ENCODE assay signal across 8 cellular contexts in the genomic region with DNA sequence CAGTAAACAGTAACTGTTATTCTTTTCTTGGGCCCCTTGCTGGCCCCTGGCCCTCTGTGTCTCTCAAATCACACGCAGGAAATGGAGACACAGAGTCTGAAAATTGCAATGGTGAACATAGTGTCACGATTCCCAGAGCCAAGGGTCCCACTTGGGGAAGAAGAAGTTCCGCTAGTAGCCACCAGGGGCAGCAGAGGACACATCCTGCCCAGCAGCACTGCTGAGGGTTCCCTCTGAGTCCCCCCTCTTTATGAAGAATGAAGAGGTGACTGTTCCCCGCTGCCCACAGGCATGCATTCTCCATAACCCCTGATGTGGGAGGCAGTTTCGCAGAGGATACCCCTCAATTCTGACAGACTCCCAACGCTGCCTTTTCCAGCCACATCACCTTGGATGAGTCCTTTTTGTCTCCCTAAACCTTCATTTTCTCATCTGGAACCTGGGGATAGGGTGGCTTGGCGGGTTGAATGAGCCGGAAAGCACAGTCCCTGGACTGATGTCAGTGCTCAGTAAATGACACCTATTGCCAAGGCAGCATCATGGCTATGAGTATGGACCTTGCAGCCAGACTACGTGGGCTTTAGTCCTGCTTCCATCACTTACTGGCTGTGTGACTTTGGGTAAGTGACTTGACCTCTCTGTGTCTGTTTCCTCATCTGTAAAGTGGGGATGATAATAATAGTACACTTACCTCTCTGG.
A peak's percentile ranks its signal among the peaks of the same experiment; 100 is the strongest.
DNase-seq lines count a peak whose midpoint lies in the region; ATAC-seq and TF ChIP-seq lines count a peak whose summit lies in the region.

No MANE protein-coding gene starts in this region.

- H3K4me3 ChIP-seq in MM.1S (ENCODE audit: low read length) (no peak overlapping the region), neural cell (ENCODE audit: low read length) (no peak overlapping the region), uterus (no peak overlapping the region)

- H3K36me3 ChIP-seq in MM.1S (replicated peaks; ENCODE audit: insufficient read depth, low read length) (no peaks in the 10 kb centered on the region), neural cell (ENCODE audit: insufficient read depth, low read length) (no peaks in the 10 kb centered on the region), uterus (no peaks in the 10 kb centered on the region)

- H3K4me2 ChIP-seq in MM.1S (ENCODE audit: low read depth, low read length) (no peak overlapping the region), neural cell (ENCODE audit: low read length) (no peak overlapping the region)

- H4K20me1 ChIP-seq in MM.1S (ENCODE audit: insufficient read depth, low read length) (no peaks in the 10 kb centered on the region), neural cell (ENCODE audit: insufficient read depth) (no peaks in the 10 kb centered on the region)

- TF ChIP-seq EP300 in neural cell (conservative IDR thresholded peaks at IDR 0.05; ENCODE audit: poor library complexity, severe bottlenecking): no peak

- intact Hi-C loops in uterus (cut with DNase I; ENCODE audit: low total_unique reads): no loop called here

- no peaks in the 10 kb centered on the region for H3K4me1 ChIP-seq in MM.1S (ENCODE audit: low read length)
- no peaks in the 10 kb centered on the region for H3K4me1 ChIP-seq in uterus

- no peaks in the 10 kb centered on the region for H3F3A ChIP-seq in MM.1S (ENCODE audit: insufficient read depth, low read length)
- H3F3A ChIP-seq in neural cell (ENCODE audit: insufficient read depth, low read length, poor library complexity, severe bottlenecking): no peaks in the 10 kb centered on the region

- TF ChIP-seq CTCF in MM.1S (IDR thresholded peaks at IDR 0.05; ENCODE audit: low read length): peak; percentile 88
- peak; percentile 71 for TF ChIP-seq CTCF in neural cell (IDR thresholded peaks at IDR 0.05; ENCODE audit: poor library complexity, severe bottlenecking)
- TF ChIP-seq CTCF in uterus (IDR thresholded peaks at IDR 0.05): peak; percentile 60 to 80 (median 72)

- ATAC-seq in GM21737 (IDR thresholded peaks at IDR 0.05; ENCODE audit: unreplicated experiment): no peak

- no peaks in the 10 kb centered on the region for H3K27me3 ChIP-seq in MM.1S (replicated peaks; ENCODE audit: insufficient read depth, low read length)
- H3K27me3 ChIP-seq in neural cell (ENCODE audit: insufficient read depth, low read depth, low read length): no peaks in the 10 kb centered on the region
- H3K27me3 ChIP-seq in uterus: no peaks in the 10 kb centered on the region

- TF ChIP-seq POLR2A in erythroblast (IDR thresholded peaks at IDR 0.05; ENCODE audit: low read length) (no peak), uterus (IDR thresholded peaks at IDR 0.05) (no peak)

- H3K9me3 ChIP-seq in MM.1S (replicated peaks; ENCODE audit: insufficient read depth, low read length) (no peaks in the 10 kb centered on the region), neural cell (ENCODE audit: low read length) (no peaks in the 10 kb centered on the region), uterus (no peaks in the 10 kb centered on the region)

- no peak overlapping the region for H2AFZ ChIP-seq in MM.1S (ENCODE audit: low read length)
- H2AFZ ChIP-seq in neural cell (ENCODE audit: low read depth, low read length): no peak overlapping the region

- no peak overlapping the region for H3K27ac ChIP-seq in MM.1S (ENCODE audit: low read length)
- H3K27ac ChIP-seq in neural cell (ENCODE audit: low read length): no peak overlapping the region
- no peak overlapping the region for H3K27ac ChIP-seq in uterus

- DNase-seq in NCI-H345 (lab: John Stamatoyannopoulos, UW) (peak; percentile 38), NCI-H345 treated with DMSO at 0.1 percent for 48 hours (lab: John Stamatoyannopoulos, UW; ENCODE audit: unreplicated experiment) (no peak), MM.1S (peak; percentile 46), erythroblast (lab: John Stamatoyannopoulos, UW) (peak; percentile 38 to 62), uterus (peak; percentile 46 to 49)
- DNase-seq in activated CD4-positive, alpha-beta T cell treated with anti-CD3 and anti-CD28 coated beads, Interleukin-2, amount 50 U/mL, for 1 hour: peak; percentile 22

- H3K9me2 ChIP-seq in MM.1S (replicated peaks; ENCODE audit: insufficient read depth, low read length): no peaks in the 10 kb centered on the region
- no peaks in the 10 kb centered on the region for H3K9me2 ChIP-seq in neural cell (ENCODE audit: insufficient read depth, low read length)

- peak; percentile 56 for TF ChIP-seq RAD21 in neural cell (conservative IDR thresholded peaks at IDR 0.05)

- no peaks in the 10 kb centered on the region for H3K79me2 ChIP-seq in MM.1S (ENCODE audit: low read length)
- H3K79me2 ChIP-seq in neural cell (replicated peaks; ENCODE audit: insufficient read depth, low read length): no peaks in the 10 kb centered on the region

- H3K9ac ChIP-seq in MM.1S (ENCODE audit: low read length) (no peak overlapping the region), neural cell (ENCODE audit: low read length) (no peak overlapping the region)

TF ChIP-seq in neural cell, 6 proteins besides CTCF, POLR2A, EP300 and RAD21:
- TF ChIP-seq SMC3 (conservative IDR thresholded peaks at IDR 0.05; ENCODE audit: poor library complexity) (peak; percentile 44), MXI1 (conservative IDR thresholded peaks at IDR 0.05; ENCODE audit: poor library complexity, severe bottlenecking) (no peak), TAF1 (IDR thresholded peaks at IDR 0.05; ENCODE audit: low read depth) (no peak), POLR2AphosphoS5 (IDR thresholded peaks at IDR 0.05) (no peak), EZH2 (IDR thresholded peaks at IDR 0.05; ENCODE audit: borderline replicate concordance, insufficient read depth, low read length, poor library complexity, severe bottlenecking) (no peak)
- TF ChIP-seq, protein P1, sequence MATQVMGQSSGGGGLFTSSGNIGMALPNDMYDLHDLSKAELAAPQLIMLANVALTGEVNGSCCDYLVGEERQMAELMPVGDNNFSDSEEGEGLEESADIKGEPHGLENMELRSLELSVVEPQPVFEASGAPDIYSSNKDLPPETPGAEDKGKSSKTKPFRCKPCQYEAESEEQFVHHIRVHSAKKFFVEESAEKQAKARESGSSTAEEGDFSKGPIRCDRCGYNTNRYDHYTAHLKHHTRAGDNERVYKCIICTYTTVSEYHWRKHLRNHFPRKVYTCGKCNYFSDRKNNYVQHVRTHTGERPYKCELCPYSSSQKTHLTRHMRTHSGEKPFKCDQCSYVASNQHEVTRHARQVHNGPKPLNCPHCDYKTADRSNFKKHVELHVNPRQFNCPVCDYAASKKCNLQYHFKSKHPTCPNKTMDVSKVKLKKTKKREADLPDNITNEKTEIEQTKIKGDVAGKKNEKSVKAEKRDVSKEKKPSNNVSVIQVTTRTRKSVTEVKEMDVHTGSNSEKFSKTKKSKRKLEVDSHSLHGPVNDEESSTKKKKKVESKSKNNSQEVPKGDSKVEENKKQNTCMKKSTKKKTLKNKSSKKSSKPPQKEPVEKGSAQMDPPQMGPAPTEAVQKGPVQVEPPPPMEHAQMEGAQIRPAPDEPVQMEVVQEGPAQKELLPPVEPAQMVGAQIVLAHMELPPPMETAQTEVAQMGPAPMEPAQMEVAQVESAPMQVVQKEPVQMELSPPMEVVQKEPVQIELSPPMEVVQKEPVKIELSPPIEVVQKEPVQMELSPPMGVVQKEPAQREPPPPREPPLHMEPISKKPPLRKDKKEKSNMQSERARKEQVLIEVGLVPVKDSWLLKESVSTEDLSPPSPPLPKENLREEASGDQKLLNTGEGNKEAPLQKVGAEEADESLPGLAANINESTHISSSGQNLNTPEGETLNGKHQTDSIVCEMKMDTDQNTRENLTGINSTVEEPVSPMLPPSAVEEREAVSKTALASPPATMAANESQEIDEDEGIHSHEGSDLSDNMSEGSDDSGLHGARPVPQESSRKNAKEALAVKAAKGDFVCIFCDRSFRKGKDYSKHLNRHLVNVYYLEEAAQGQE (IDR thresholded peaks at IDR 0.05; ENCODE audit: borderline replicate concordance): no peak
